11 cellular contexts compared by ENCODE assay signal in the genomic region with DNA sequence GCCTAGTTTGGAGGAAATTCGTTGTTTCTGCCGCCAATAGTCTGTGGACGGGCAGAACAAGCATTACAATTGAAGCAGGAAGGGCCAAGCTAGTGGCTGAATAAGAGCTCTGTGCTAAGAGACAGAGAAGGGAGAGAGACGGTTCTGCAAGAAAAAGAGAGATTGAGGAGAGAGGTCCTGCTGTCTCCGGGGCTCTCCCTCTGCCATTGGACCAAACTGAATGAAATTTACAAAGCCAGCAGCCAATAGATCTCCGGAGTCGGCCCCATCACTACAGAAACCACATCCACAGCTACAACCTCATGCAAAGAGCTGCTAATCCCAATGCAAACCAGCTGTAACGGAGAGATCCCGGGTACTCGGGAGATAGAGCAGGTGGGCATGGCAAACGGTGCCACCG. TPM values are rescaled to one million over a fixed set of nuclear protein-coding genes. Genes with fewer than 3 reads are reported as not detected.
DNase-seq lines count a peak whose midpoint lies in the region; ATAC-seq and TF ChIP-seq lines count a peak whose summit lies in the region.
"Had no signal": no experiment of that assay in that cellular context is flagged by ENCODE, and none has a peak within 500 bp of the region (broad histone marks: within the 10 kb centered on the region; RNA-seq: fewer than 3 reads in every experiment).

A gene (minus strand): TSS at position 148 of the 400 bp plus-strand sequence. CDS start 77,401 bp downstream, outside the sequence.

- H3K4me1 ChIP-seq in testis, result no peaks in the 10 kb centered on the region
- H3K4me1 ChIP-seq: prostate gland had no signal

- H3K4me3 ChIP-seq in testis, result peak within 1 kb of the TSS; percentile 39 to 59
- H3K4me3 ChIP-seq: PC-9, prostate gland had no signal

- TF ChIP-seq CTCF in chondrocyte (IDR thresholded peaks at IDR 0.05) (no peak), testis (IDR thresholded peaks at IDR 0.05) (no peak)

- H3K27ac ChIP-seq in testis, result no peak within 1 kb of the TSS
- H3K27ac ChIP-seq: PC-9, prostate gland had no signal

- no peak within 1 kb of the TSS for H3K27ac Mint-ChIP-seq in chondrocyte (ENCODE audit: unreplicated experiment)
- H3K27ac Mint-ChIP-seq in memory B cell, result no peak within 1 kb of the TSS
- H3K27ac Mint-ChIP-seq in activated naive CD8-positive, alpha-beta T cell treated with anti-CD3 and anti-CD28 coated beads, Interleukin-2, amount 50 U/mL, for 24 hours, result no peak within 1 kb of the TSS

- no peak for TF ChIP-seq POLR2A in testis (IDR thresholded peaks at IDR 0.05)

- peak; percentile 61 for DNase-seq in NCI-H1105 treated with DMSO at 0.1 percent for 48 hours (lab: John Stamatoyannopoulos, UW)
- no peak for DNase-seq in chondrocyte (ENCODE audit: low spot score)
- no peak for DNase-seq in memory B cell (ENCODE audit: low spot score in 2 of 2)
- DNase-seq in testis, result no peak
- DNase-seq in activated naive CD8-positive, alpha-beta T cell treated with anti-CD3 and anti-CD28 coated beads, Interleukin-2, amount 50 U/mL, for 24 hours, result no peak
- DNase-seq in stimulated activated CD4-positive, alpha-beta T cell treated with anti-CD3 and anti-CD28 coated beads, Interleukin-4, amount 100 ng/mL, for 24 hours, result no peak
- DNase-seq: activated CD4-positive, CD25-positive, alpha-beta regulatory T cell treated with anti-CD3 and anti-CD28 coated beads, Interleukin-2, amount 50 U/mL, for 72 hours; IMR-90; PC-9 had no signal

- H3K36me3 ChIP-seq in testis (ENCODE audit: low read depth, missing control alignments), result no peaks in the 10 kb centered on the region
- H3K36me3 ChIP-seq: prostate gland had no signal

- H3K36me3 Mint-ChIP-seq in chondrocyte (ENCODE audit: low read depth) (no peaks in the 10 kb centered on the region), memory B cell (no peaks in the 10 kb centered on the region)
- H3K36me3 Mint-ChIP-seq in activated naive CD8-positive, alpha-beta T cell treated with anti-CD3 and anti-CD28 coated beads, Interleukin-2, amount 50 U/mL, for 24 hours (ENCODE audit: low read depth), result no peaks in the 10 kb centered on the region

- H3K4me1 Mint-ChIP-seq in chondrocyte (ENCODE audit: low read depth), result peaks cover 20% of the 10 kb centered on the region
- H3K4me1 Mint-ChIP-seq in memory B cell, result peaks cover 8% of the 10 kb centered on the region
- H3K4me1 Mint-ChIP-seq in activated naive CD8-positive, alpha-beta T cell treated with anti-CD3 and anti-CD28 coated beads, Interleukin-2, amount 50 U/mL, for 24 hours, result peaks cover 2% of the 10 kb centered on the region

- no peaks in the 10 kb centered on the region for H3K27me3 ChIP-seq in testis

- H3K4me3 Mint-ChIP-seq in chondrocyte (ENCODE audit: unreplicated experiment) (peak within 1 kb of the TSS; percentile 17), memory B cell (peak within 1 kb of the TSS; percentile 32)
- H3K4me3 Mint-ChIP-seq in activated naive CD8-positive, alpha-beta T cell treated with anti-CD3 and anti-CD28 coated beads, Interleukin-2, amount 50 U/mL, for 24 hours, result no peak within 1 kb of the TSS

- no peaks in the 10 kb centered on the region for H3K9me3 Mint-ChIP-seq in chondrocyte (ENCODE audit: low read depth)
- H3K9me3 Mint-ChIP-seq in memory B cell, result no peaks in the 10 kb centered on the region
- H3K9me3 Mint-ChIP-seq in activated naive CD8-positive, alpha-beta T cell treated with anti-CD3 and anti-CD28 coated beads, Interleukin-2, amount 50 U/mL, for 24 hours, result no peaks in the 10 kb centered on the region

- 0 to 3% methylated on average over 8 to 11 of the region's 12 CpGs for WGBS in testis, 2 donors

- intact Hi-C loops in testis (cut with DNase I; ENCODE audit: low total_unique reads), result no loop called here

- ATAC-seq in memory B cell (ENCODE audit: low read depth) (no peak), GM21737 (IDR thresholded peaks at IDR 0.05; ENCODE audit: unreplicated experiment) (no peak)
- ATAC-seq in activated naive CD8-positive, alpha-beta T cell treated with anti-CD3 and anti-CD28 coated beads, Interleukin-2, amount 50 U/mL, for 24 hours, result no peak

- H3K27me3 Mint-ChIP-seq in chondrocyte (ENCODE audit: low read depth) (peaks cover 60% of the 10 kb centered on the region), memory B cell (peaks cover 10% of the 10 kb centered on the region)
- H3K27me3 Mint-ChIP-seq in activated naive CD8-positive, alpha-beta T cell treated with anti-CD3 and anti-CD28 coated beads, Interleukin-2, amount 50 U/mL, for 24 hours, result peaks cover 30% of the 10 kb centered on the region

- no peaks in the 10 kb centered on the region for H3K9me3 ChIP-seq in testis
- H3K9me3 ChIP-seq: prostate gland had no signal

RNA-seq across cellular contexts. Expression of the gene that starts here (rescaled TPM):
- 0.82 to 1.2 TPM in 2 of 3 replicates, not detected in the other for total RNA-seq in chondrocyte
- total RNA-seq in testis, result 10 to 100 TPM; 10.4 to 15.9 TPM
- polyA plus RNA-seq in testis (ENCODE audit: insufficient read depth, low read depth, low replicate concordance), result 3.6 TPM
- total RNA-seq: IMR-90 had no signal
- polyA plus RNA-seq: IMR-90 had no signal
